In genomic region chr20:2518096-2518495, GRCh38 we compare ENCODE assay signal across 12 cellular contexts. TPM values are rescaled to one million over a fixed set of nuclear protein-coding genes. Genes with fewer than 3 reads are reported as not detected.
"Had no signal": no experiment of that assay in that cellular context is flagged by ENCODE, and none has a peak within 500 bp of the region (broad histone marks: within the 10 kb centered on the region; RNA-seq: fewer than 3 reads in every experiment).

No MANE protein-coding gene starts in this region.

- ATAC-seq: GM23338, HCT116 had no signal

- H3K9me3 ChIP-seq: HAP-1 had no signal

- H3K36me3 ChIP-seq: HAP-1 had no signal

- H3K4me3 ChIP-seq: GM23248, GM23338, HAP-1 had no signal

- FAIRE-seq: H1, H54 had no signal

- H3K27ac ChIP-seq: GM23248 had no signal

- H3K4me2 ChIP-seq: GM23338 had no signal

- H2AFZ ChIP-seq: GM23248, GM23338 had no signal

- DNase-seq: GM23248, GOT3, H7, H9, HCEC 1CT, HFFc6 had no signal

- H3K9ac ChIP-seq: GM23248 had no signal

RNA-seq across cellular contexts. Expression of gene TMC2, which starts 18.3 kb away (rescaled TPM):
- total RNA-seq: GM23248, GM23338, H1, H4, H7, H9, HFFc6 had no signal
- polyA plus RNA-seq: GM23248, GM23338, H1 had no signal
